ENCODE assay signal across 8 cellular contexts in the genomic region with DNA sequence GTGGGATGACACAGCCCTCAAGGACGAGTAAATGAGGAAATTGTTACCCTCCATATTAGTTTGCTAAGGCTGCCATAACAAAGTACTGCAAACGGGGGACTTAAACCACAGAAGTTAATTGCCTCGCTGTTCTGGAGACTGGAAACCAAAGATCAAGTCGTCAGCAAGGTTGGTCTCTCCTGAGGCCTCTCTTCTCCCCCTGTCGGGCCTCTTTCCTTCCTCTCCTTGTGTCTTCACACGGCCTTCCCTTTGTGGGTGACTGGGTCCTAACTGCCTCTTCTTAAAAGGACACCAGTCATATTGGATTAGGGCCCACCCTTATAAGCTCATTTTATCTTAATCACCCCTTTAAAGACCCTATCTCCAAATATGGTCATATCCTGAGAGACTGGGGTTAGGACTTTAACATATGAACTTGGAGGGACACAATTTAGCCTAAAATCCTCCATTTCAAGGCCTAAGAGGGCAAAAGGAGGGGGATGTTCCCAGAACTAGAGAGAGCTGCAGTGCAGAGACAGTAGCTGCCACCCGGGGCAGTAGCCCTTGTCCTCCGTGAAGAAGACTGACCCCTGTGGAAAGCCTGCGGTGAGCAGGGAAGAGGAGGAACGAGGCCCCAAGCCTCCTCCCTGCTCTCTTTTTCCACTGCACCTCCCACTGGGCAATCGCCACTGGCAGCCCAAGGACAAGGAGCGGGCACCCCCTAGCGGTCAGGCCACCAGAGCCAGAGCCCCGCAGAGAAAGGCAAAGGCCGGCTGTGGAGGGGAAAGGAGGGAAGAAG. TPM values are rescaled to one million over a fixed set of nuclear protein-coding genes. Genes with fewer than 3 reads are reported as not detected.
DNase-seq lines count a peak whose midpoint lies in the region; ATAC-seq and TF ChIP-seq lines count a peak whose summit lies in the region.

No MANE protein-coding gene starts in this region.

- H3K4me3 Mint-ChIP-seq in chondrocyte (ENCODE audit: unreplicated experiment), result no peak overlapping the region

- H3K9me3 Mint-ChIP-seq in chondrocyte (ENCODE audit: low read depth), result no peaks in the 10 kb centered on the region

- peaks cover 20% of the 10 kb centered on the region for H3K27me3 Mint-ChIP-seq in chondrocyte (ENCODE audit: low read depth)

- H3K27ac Mint-ChIP-seq in chondrocyte (ENCODE audit: unreplicated experiment), result no peak overlapping the region

- peak; percentile 88 for TF ChIP-seq CTCF in chondrocyte (IDR thresholded peaks at IDR 0.05)

- ATAC-seq in HG02938 (IDR thresholded peaks at IDR 0.05; ENCODE audit: unreplicated experiment) (peak; percentile 90), left lobe of liver (peak; percentile 100)

- H3K4me1 Mint-ChIP-seq in chondrocyte (ENCODE audit: low read depth), result no peaks in the 10 kb centered on the region

- no peaks in the 10 kb centered on the region for H3K36me3 Mint-ChIP-seq in chondrocyte (ENCODE audit: low read depth)

- DNase-seq in NK-92 treated with Interleukin-12 subunit alpha and Interleukin-12 subunit beta, amount 100 ng/mL, for 24 hours (lab: John Stamatoyannopoulos, UW), result peak; percentile 31
- DNase-seq in NK-92 (lab: John Stamatoyannopoulos, UW; ENCODE audit: unreplicated experiment) (no peak), NCI-H187 treated with DMSO at 0.1 percent for 48 hours (lab: John Stamatoyannopoulos, UW) (peak; percentile 48), chondrocyte (ENCODE audit: low spot score) (no peak), left lobe of liver (ENCODE audit: low spot score) (peak; percentile 72)
- peak; percentile 74 for DNase-seq in activated CD4-positive, CD25-positive, alpha-beta regulatory T cell treated with anti-CD3 and anti-CD28 coated beads, Interleukin-2, amount 50 U/mL, for 72 hours
- peak; percentile 62 to 70 for DNase-seq in stimulated activated CD4-positive, alpha-beta T cell treated with anti-CD3 and anti-CD28 coated beads, Interleukin-4, amount 100 ng/mL, for 48 hours (ENCODE audit: low read depth in 2 of 2)

RNA-seq across cellular contexts. Expression of a gene that starts 35.0 kb away (rescaled TPM):
- 0.27 to 0.36 TPM in 2 of 3 replicates, not detected in the other for total RNA-seq in chondrocyte
- total RNA-seq in left lobe of liver, result 0.48 TPM

RNA-seq across cellular contexts. Expression of a gene that starts 52.9 kb away (rescaled TPM):
- total RNA-seq in chondrocyte (6.9 to 10.2 TPM (median 9.2 TPM) in 3 replicates), left lobe of liver (3.7 TPM)

RNA-seq across cellular contexts. Expression of a gene that starts 53.0 kb away (rescaled TPM):
- total RNA-seq in chondrocyte (27.4 to 37.2 TPM (median 28.4 TPM) in 3 replicates), left lobe of liver (29.1 TPM)

Comparison
In these comparisons a context has a peak if more than half of its experiments do, and no peak if none do; other contexts are left out.
1. DNase-seq: peak in NK-92 treated with Interleukin-12 subunit alpha and Interleukin-12 subunit beta, amount 100 ng/mL, for 24 hours (single experiment), NCI-H187 treated with DMSO at 0.1 percent for 48 hours (single experiment), activated CD4-positive, CD25-positive, alpha-beta regulatory T cell treated with anti-CD3 and anti-CD28 coated beads, Interleukin-2, amount 50 U/mL, for 72 hours (single experiment), left lobe of liver (single experiment) and stimulated activated CD4-positive, alpha-beta T cell treated with anti-CD3 and anti-CD28 coated beads, Interleukin-4, amount 100 ng/mL, for 48 hours (2 of 2); none in NK-92 (single experiment) and chondrocyte (single experiment).